11 cellular contexts compared by ENCODE assay signal in the genomic region with DNA sequence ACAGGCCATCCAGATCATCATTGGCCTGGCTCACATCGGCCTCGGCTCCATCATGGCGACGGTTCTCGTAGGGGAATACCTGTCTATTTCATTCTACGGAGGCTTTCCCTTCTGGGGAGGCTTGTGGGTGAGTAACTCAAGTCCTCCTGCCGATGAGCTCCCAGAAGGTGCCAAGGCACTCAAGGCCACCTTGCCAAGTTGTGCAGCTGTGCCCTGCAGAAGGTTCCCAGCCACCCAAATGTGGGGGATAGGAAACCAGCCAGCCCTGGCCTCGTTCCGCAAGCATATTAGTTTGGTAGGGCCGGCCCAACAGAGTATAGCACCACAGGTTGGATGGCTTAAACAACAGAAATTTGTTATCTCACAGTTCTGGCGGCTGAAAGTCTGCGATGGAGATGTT. TPM values are rescaled to one million over a fixed set of nuclear protein-coding genes. Genes with fewer than 3 reads are reported as not detected.
"Had no signal": no experiment of that assay in that cellular context is flagged by ENCODE, and none has a peak within 500 bp of the region (broad histone marks: within the 10 kb centered on the region; RNA-seq: fewer than 3 reads in every experiment).

No MANE protein-coding gene starts in this region.

- H2AFZ ChIP-seq: GM23248 had no signal

- H3K4me1 ChIP-seq: HAP-1 had no signal

- H3K9me3 ChIP-seq: HAP-1 had no signal

- H3K36me3 ChIP-seq: HAP-1 had no signal

- H3K4me3 Mint-ChIP-seq: HFFc6 had no signal

- DNase-seq: GM23248, GOT3, H7, HFFc6, IMR-90 had no signal

- H3K4me3 ChIP-seq: GM23248, HAP-1, K562 had no signal

- ATAC-seq: HCT116, K562 had no signal

- H3K27ac Mint-ChIP-seq: HFFc6 had no signal

- H3K9me3 Mint-ChIP-seq: HFFc6 had no signal

- FAIRE-seq: HTR-8/SVneo, K562 had no signal

- H3K27ac ChIP-seq: GM23248 had no signal

- H3K9ac ChIP-seq: GM23248 had no signal

RNA-seq across cellular contexts. Expression of a gene that starts 4.0 kb away (rescaled TPM):
- total RNA-seq: GM23248, H7, HFFc6, HT-29, IMR-90, K562 had no signal
- polyA plus RNA-seq: GM23248, IMR-90, K562 had no signal

RNA-seq across cellular contexts. Expression of a gene that starts 21.1 kb away (rescaled TPM):
- total RNA-seq: GM23248, H4, H7, HFFc6, HT-29, IMR-90, K562 had no signal
- polyA plus RNA-seq: GM23248, IMR-90, K562 had no signal

RNA-seq across cellular contexts. Expression of a gene that starts 53.3 kb away (rescaled TPM):
- total RNA-seq: GM23248, H4, HFFc6, HT-29, IMR-90, K562 had no signal
- polyA plus RNA-seq: GM23248, IMR-90, K562 had no signal
